Comparison of ENCODE assay signal across 8 cellular contexts in genomic region chr18:14179306-14179705, GRCh38. TPM values are rescaled to one million over a fixed set of nuclear protein-coding genes. Genes with fewer than 3 reads are reported as not detected.
DNase-seq lines count a peak whose midpoint lies in the region; ATAC-seq and TF ChIP-seq lines count a peak whose summit lies in the region.

No MANE protein-coding gene starts in this region.

- no peak overlapping the region for H3K4me2 ChIP-seq in neural progenitor cell

- no peak for TF ChIP-seq CTCF in body of pancreas (IDR thresholded peaks at IDR 0.05)
- no peak for TF ChIP-seq CTCF in neural progenitor cell (IDR thresholded peaks at IDR 0.05)

- no peaks in the 10 kb centered on the region for H3K36me3 Mint-ChIP-seq in natural killer cell treated with Interleukin-12 subunit alpha and Interleukin-12 subunit beta and Interleukin-15 and Interleukin-18, amount 100 ng/mL, for 72 hours
- H3K36me3 Mint-ChIP-seq in neural progenitor cell = no peaks in the 10 kb centered on the region

- H2AFZ ChIP-seq in neural progenitor cell (replicated peaks) = no peak overlapping the region

- in situ Hi-C loops in Caki2 (cut with HindIII; ENCODE audit: low pct_unique_long_range_greater_than_20kb, low sequenced_read_pairs) = no loop called here

- no peaks in the 10 kb centered on the region for H3K79me2 ChIP-seq in neural progenitor cell (ENCODE audit: low read depth)

- no peak overlapping the region for H3K9ac ChIP-seq in neural progenitor cell

- H3K27ac Mint-ChIP-seq in natural killer cell treated with Interleukin-12 subunit alpha and Interleukin-12 subunit beta and Interleukin-15 and Interleukin-18, amount 100 ng/mL, for 72 hours = peak overlapping the region; percentile 63 to 66
- H3K27ac Mint-ChIP-seq in neural progenitor cell = no peak overlapping the region

- no peaks in the 10 kb centered on the region for H3F3A ChIP-seq in neural progenitor cell (ENCODE audit: low read depth)

- H3K27ac ChIP-seq in body of pancreas = peak overlapping the region in 2 of 4 donors; percentile 10 to 54
- H3K27ac ChIP-seq in neural progenitor cell = no peak overlapping the region

- H3K27me3 ChIP-seq in body of pancreas (no peaks in the 10 kb centered on the region), neural progenitor cell (no peaks in the 10 kb centered on the region)

- H3K9me3 ChIP-seq in body of pancreas (no peaks in the 10 kb centered on the region), neural progenitor cell (ENCODE audit: low read depth) (peaks cover 7% of the 10 kb centered on the region)

- no peaks in the 10 kb centered on the region for H3K9me3 Mint-ChIP-seq in natural killer cell treated with Interleukin-12 subunit alpha and Interleukin-12 subunit beta and Interleukin-15 and Interleukin-18, amount 100 ng/mL, for 72 hours
- H3K9me3 Mint-ChIP-seq in neural progenitor cell = peaks cover 16% of the 10 kb centered on the region

- ATAC-seq in body of pancreas (no peak), GM18519 (IDR thresholded peaks at IDR 0.05; ENCODE audit: low FRiP score, unreplicated experiment) (no peak)
- ATAC-seq in natural killer cell treated with Interleukin-12 subunit alpha and Interleukin-12 subunit beta and Interleukin-15 and Interleukin-18, amount 100 ng/mL, for 72 hours = peak; percentile 16 to 25

- H3K4me3 ChIP-seq in body of pancreas (peak overlapping the region; percentile 59 to 70), neural progenitor cell (no peak overlapping the region)

- TF ChIP-seq POLR2A in body of pancreas (IDR thresholded peaks at IDR 0.05) = no peak

- H3K36me3 ChIP-seq in body of pancreas (replicated peaks in 1 of 2; ENCODE audit: insufficient read depth in 1 of 2, low read depth in 2 of 2) (no peaks in the 10 kb centered on the region), neural progenitor cell (no peaks in the 10 kb centered on the region)

- H4K20me1 ChIP-seq in neural progenitor cell (ENCODE audit: low read depth) = no peaks in the 10 kb centered on the region

- H3K4me1 Mint-ChIP-seq in natural killer cell treated with Interleukin-12 subunit alpha and Interleukin-12 subunit beta and Interleukin-15 and Interleukin-18, amount 100 ng/mL, for 72 hours (ENCODE audit: low read depth in 2 of 2) = peaks cover 3 to 5% of the 10 kb centered on the region in 2 donors
- H3K4me1 Mint-ChIP-seq in neural progenitor cell = no peaks in the 10 kb centered on the region

- H3K4me1 ChIP-seq in body of pancreas (no peaks in the 10 kb centered on the region), neural progenitor cell (no peaks in the 10 kb centered on the region)

- WGBS in body of pancreas, 2 donors = 10 to 22% methylated on average over 3 to 26 of the region's 28 CpGs

- intact Hi-C loops in body of pancreas (cut with DNase I) = no loop called here

- H3K4me3 Mint-ChIP-seq in natural killer cell treated with Interleukin-12 subunit alpha and Interleukin-12 subunit beta and Interleukin-15 and Interleukin-18, amount 100 ng/mL, for 72 hours = peak overlapping the region; percentile 90
- H3K4me3 Mint-ChIP-seq in neural progenitor cell = no peak overlapping the region

- DNase-seq in Caki2 (ENCODE audit: low read depth) (peak; percentile 18), HT-29 (ENCODE audit: low spot score) (peak; percentile 40), body of pancreas (peak in 1 of 4 donors; percentile 12), neural progenitor cell (ENCODE audit: low spot score) (no peak), HCEC 1CT (no peak), NCI-H187 treated with DMSO at 0.1 percent for 48 hours (lab: John Stamatoyannopoulos, UW) (no peak)
- DNase-seq in natural killer cell treated with Interleukin-12 subunit alpha and Interleukin-12 subunit beta and Interleukin-15 and Interleukin-18, amount 100 ng/mL, for 72 hours (ENCODE audit: low spot score) = no peak

- H3K27me3 Mint-ChIP-seq in natural killer cell treated with Interleukin-12 subunit alpha and Interleukin-12 subunit beta and Interleukin-15 and Interleukin-18, amount 100 ng/mL, for 72 hours = no peaks in the 10 kb centered on the region
- no peaks in the 10 kb centered on the region for H3K27me3 Mint-ChIP-seq in neural progenitor cell (ENCODE audit: insufficient read depth, low read depth)

RNA-seq across cellular contexts. Expression of gene ZNF519, which starts 47.1 kb away (rescaled TPM):
- total RNA-seq in Caki2 (2014; rRNA removed; shearing (Covaris generic); ENCODE audit: low replicate concordance) = 3.4 and 8.0 TPM in 2 replicates
- 9.3 and 15.6 TPM in 2 replicates for total RNA-seq in HT-29 (2014; rRNA removed; shearing (Covaris generic))
- 10 to 100 TPM in 1 of 2 donors, 1 to 10 TPM in 1; 3.9 to 14.5 TPM for total RNA-seq in body of pancreas
- 10 to 100 TPM; 10.4 to 37.3 TPM for total RNA-seq in natural killer cell treated with Interleukin-12 subunit alpha and Interleukin-12 subunit beta and Interleukin-15 and Interleukin-18, amount 100 ng/mL, for 72 hours
- 46.6 and 64.6 TPM in 2 replicates for total RNA-seq in neural progenitor cell (ENCODE audit: low replicate concordance)

Comparison
In these comparisons a context has a peak if more than half of its experiments do, and no peak if none do; other contexts are left out.
1. DNase-seq: peak in Caki2 (single experiment) and HT-29 (single experiment); none in natural killer cell treated with Interleukin-12 subunit alpha and Interleukin-12 subunit beta and Interleukin-15 and Interleukin-18, amount 100 ng/mL, for 72 hours (single experiment), neural progenitor cell (single experiment), HCEC 1CT (single experiment) and NCI-H187 treated with DMSO at 0.1 percent for 48 hours (single experiment).
2. ATAC-seq: peak in natural killer cell treated with Interleukin-12 subunit alpha and Interleukin-12 subunit beta and Interleukin-15 and Interleukin-18, amount 100 ng/mL, for 72 hours (2 of 2); none in body of pancreas (single experiment) and GM18519 (single experiment).